Comparison of ENCODE assay signal across 1 cellular context in the genomic region with DNA sequence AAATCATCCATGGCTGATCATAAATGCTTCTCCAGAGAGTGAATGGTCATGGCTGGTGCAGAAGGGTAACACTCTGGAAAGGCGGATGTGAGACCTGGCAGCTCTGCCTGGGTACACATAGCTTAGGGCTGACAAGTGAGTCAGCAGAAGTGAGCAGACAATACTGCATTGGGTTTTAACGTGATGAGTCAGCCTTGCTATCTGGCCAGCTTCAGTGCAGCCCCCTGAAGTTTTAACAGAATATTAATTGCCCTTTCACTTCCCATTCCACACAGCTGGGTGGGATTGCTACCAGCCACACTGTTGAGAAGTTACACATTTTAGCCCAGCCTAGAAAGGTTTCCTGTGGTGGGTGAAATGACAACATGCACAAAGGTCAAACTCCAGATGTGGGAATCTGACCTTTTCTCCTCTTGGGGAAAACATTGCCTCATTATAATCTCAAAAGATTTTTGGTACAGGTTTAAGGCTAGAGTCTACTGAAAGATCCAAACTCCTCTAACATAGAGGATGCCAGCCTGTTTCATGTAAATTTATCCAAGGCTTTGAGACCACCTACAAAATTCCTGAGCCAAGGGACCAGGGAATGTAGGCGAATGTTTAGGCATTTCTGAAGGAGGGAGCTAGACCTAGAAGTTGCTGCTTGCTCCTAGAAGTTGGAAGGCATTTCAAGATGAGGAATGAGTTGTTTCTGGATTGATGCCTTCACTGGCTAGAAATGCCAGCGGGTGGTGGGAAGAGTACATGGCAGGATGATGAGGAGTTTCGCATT.
TF ChIP-seq lines count a peak whose summit lies in the region.

No MANE protein-coding gene starts in this region.

TF ChIP-seq in K562, 482 proteins besides CTCF, POLR2A, EP300 and RAD21 (continued from another document and continues in another):
- TF ChIP-seq, protein P1, sequence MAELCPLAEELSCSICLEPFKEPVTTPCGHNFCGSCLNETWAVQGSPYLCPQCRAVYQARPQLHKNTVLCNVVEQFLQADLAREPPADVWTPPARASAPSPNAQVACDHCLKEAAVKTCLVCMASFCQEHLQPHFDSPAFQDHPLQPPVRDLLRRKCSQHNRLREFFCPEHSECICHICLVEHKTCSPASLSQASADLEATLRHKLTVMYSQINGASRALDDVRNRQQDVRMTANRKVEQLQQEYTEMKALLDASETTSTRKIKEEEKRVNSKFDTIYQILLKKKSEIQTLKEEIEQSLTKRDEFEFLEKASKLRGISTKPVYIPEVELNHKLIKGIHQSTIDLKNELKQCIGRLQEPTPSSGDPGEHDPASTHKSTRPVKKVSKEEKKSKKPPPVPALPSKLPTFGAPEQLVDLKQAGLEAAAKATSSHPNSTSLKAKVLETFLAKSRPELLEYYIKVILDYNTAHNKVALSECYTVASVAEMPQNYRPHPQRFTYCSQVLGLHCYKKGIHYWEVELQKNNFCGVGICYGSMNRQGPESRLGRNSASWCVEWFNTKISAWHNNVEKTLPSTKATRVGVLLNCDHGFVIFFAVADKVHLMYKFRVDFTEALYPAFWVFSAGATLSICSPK (IDR thresholded peaks at IDR 0.05; ENCODE audit: borderline replicate concordance) = no peak
- TF ChIP-seq, protein P2, sequence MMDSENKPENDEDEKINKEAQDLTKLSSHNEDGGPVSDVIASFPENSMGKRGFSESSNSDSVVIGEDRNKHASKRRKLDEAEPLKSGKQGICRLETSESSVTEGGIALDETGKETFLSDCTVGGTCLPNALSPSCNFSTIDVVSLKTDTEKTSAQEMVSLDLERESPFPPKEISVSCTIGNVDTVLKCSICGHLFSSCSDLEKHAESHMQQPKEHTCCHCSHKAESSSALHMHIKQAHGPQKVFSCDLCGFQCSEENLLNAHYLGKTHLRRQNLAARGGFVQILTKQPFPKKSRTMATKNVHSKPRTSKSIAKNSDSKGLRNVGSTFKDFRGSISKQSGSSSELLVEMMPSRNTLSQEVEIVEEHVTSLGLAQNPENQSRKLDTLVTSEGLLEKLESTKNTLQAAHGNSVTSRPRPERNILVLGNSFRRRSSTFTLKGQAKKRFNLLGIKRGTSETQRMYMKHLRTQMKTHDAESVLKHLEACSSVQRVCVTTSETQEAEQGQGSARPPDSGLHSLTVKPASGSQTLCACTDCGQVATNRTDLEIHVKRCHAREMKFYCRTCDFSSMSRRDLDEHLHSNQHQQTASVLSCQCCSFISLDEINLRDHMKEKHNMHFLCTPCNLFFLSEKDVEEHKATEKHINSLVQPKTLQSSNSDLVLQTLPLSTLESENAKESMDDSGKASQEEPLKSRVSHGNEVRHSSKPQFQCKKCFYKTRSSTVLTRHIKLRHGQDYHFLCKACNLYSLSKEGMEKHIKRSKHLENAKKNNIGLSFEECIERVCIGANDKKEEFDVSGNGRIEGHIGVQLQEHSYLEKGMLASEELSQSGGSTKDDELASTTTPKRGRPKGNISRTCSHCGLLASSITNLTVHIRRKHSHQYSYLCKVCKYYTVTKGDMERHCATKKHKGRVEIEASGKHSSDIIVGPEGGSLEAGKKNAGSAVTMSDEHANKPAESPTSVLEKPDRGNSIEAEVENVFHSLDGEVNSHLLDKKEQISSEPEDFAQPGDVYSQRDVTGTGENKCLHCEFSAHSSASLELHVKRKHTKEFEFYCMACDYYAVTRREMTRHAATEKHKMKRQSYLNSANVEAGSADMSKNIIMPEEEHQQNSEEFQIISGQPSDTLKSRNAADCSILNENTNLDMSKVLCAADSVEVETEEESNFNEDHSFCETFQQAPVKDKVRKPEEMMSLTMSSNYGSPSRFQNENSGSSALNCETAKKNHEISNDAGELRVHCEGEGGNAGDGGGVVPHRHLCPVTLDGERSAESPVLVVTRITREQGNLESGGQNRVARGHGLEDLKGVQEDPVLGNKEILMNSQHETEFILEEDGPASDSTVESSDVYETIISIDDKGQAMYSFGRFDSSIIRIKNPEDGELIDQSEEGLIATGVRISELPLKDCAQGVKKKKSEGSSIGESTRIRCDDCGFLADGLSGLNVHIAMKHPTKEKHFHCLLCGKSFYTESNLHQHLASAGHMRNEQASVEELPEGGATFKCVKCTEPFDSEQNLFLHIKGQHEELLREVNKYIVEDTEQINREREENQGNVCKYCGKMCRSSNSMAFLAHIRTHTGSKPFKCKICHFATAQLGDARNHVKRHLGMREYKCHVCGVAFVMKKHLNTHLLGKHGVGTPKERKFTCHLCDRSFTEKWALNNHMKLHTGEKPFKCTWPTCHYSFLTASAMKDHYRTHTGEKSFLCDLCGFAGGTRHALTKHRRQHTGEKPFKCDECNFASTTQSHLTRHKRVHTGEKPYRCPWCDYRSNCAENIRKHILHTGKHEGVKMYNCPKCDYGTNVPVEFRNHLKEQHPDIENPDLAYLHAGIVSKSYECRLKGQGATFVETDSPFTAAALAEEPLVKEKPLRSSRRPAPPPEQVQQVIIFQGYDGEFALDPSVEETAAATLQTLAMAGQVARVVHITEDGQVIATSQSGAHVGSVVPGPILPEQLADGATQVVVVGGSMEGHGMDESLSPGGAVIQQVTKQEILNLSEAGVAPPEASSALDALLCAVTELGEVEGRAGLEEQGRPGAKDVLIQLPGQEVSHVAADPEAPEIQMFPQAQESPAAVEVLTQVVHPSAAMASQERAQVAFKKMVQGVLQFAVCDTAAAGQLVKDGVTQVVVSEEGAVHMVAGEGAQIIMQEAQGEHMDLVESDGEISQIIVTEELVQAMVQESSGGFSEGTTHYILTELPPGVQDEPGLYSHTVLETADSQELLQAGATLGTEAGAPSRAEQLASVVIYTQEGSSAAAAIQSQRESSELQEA (IDR thresholded peaks at IDR 0.05; ENCODE audit: low read depth) = no peak
- TF ChIP-seq NFIX (CRISPR knock-in tag; IDR thresholded peaks at IDR 0.05; ENCODE audit: low read depth) = no peak
- TF ChIP-seq TAF7 (tag; IDR thresholded peaks at IDR 0.05) = peak; percentile 80; the same call in 1 of the 2 replicates
- peak; percentile 32; the same call in 1 of the 2 replicates for TF ChIP-seq RBFOX2 (IDR thresholded peaks at IDR 0.05; ENCODE audit: low read depth, low read length)
- no peak for TF ChIP-seq SLC30A9 (CRISPR knock-in tag; IDR thresholded peaks at IDR 0.05)
- peak; percentile 83 for TF ChIP-seq TCF3 (CRISPR knock-in tag; IDR thresholded peaks at IDR 0.05)
- TF ChIP-seq, protein P3, sequence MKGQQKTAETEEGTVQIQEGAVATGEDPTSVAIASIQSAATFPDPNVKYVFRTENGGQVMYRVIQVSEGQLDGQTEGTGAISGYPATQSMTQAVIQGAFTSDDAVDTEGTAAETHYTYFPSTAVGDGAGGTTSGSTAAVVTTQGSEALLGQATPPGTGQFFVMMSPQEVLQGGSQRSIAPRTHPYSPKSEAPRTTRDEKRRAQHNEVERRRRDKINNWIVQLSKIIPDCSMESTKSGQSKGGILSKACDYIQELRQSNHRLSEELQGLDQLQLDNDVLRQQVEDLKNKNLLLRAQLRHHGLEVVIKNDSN (CRISPR knock-in tag; IDR thresholded peaks at IDR 0.05) = no peak
- TF ChIP-seq, protein P4, sequence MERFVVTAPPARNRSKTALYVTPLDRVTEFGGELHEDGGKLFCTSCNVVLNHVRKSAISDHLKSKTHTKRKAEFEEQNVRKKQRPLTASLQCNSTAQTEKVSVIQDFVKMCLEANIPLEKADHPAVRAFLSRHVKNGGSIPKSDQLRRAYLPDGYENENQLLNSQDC (CRISPR knock-in tag; IDR thresholded peaks at IDR 0.05) = no peak
- TF ChIP-seq THRAP3 (IDR thresholded peaks at IDR 0.05; ENCODE audit: borderline replicate concordance) = no peak
- TF ChIP-seq HDAC2 (IDR thresholded peaks at IDR 0.05) = peak; percentile 93
- TF ChIP-seq, protein P5, sequence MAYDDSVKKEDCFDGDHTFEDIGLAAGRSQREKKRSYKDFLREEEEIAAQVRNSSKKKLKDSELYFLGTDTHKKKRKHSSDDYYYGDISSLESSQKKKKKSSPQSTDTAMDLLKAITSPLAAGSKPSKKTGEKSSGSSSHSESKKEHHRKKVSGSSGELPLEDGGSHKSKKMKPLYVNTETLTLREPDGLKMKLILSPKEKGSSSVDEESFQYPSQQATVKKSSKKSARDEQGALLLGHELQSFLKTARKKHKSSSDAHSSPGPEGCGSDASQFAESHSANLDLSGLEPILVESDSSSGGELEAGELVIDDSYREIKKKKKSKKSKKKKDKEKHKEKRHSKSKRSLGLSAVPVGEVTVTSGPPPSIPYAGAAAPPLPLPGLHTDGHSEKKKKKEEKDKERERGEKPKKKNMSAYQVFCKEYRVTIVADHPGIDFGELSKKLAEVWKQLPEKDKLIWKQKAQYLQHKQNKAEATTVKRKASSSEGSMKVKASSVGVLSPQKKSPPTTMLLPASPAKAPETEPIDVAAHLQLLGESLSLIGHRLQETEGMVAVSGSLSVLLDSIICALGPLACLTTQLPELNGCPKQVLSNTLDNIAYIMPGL (CRISPR knock-in tag; IDR thresholded peaks at IDR 0.05) = no peak
- TF ChIP-seq TAF1 (IDR thresholded peaks at IDR 0.05; ENCODE audit: control insufficient read depth, extremely low read depth, insufficient read depth, low read length, severe bottlenecking) = peak; percentile 79
- TF ChIP-seq, protein P6, sequence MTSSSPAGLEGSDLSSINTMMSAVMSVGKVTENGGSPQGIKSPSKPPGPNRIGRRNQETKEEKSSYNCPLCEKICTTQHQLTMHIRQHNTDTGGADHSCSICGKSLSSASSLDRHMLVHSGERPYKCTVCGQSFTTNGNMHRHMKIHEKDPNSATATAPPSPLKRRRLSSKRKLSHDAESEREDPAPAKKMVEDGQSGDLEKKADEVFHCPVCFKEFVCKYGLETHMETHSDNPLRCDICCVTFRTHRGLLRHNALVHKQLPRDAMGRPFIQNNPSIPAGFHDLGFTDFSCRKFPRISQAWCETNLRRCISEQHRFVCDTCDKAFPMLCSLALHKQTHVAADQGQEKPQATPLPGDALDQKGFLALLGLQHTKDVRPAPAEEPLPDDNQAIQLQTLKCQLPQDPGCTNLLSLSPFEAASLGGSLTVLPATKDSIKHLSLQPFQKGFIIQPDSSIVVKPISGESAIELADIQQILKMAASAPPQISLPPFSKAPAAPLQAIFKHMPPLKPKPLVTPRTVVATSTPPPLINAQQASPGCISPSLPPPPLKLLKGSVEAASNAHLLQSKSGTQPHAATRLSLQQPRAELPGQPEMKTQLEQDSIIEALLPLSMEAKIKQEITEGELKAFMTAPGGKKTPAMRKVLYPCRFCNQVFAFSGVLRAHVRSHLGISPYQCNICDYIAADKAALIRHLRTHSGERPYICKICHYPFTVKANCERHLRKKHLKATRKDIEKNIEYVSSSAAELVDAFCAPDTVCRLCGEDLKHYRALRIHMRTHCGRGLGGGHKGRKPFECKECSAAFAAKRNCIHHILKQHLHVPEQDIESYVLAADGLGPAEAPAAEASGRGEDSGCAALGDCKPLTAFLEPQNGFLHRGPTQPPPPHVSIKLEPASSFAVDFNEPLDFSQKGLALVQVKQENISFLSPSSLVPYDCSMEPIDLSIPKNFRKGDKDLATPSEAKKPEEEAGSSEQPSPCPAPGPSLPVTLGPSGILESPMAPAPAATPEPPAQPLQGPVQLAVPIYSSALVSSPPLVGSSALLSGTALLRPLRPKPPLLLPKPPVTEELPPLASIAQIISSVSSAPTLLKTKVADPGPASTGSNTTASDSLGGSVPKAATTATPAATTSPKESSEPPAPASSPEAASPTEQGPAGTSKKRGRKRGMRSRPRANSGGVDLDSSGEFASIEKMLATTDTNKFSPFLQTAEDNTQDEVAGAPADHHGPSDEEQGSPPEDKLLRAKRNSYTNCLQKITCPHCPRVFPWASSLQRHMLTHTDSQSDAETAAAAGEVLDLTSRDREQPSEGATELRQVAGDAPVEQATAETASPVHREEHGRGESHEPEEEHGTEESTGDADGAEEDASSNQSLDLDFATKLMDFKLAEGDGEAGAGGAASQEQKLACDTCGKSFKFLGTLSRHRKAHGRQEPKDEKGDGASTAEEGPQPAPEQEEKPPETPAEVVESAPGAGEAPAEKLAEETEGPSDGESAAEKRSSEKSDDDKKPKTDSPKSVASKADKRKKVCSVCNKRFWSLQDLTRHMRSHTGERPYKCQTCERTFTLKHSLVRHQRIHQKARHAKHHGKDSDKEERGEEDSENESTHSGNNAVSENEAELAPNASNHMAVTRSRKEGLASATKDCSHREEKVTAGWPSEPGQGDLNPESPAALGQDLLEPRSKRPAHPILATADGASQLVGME (CRISPR knock-in tag; IDR thresholded peaks at IDR 0.05) = no peak
- TF ChIP-seq PCBP1 (IDR thresholded peaks at IDR 0.05; ENCODE audit: low read depth, low read length, poor library complexity, severe bottlenecking) = no peak
- TF ChIP-seq, protein P7, sequence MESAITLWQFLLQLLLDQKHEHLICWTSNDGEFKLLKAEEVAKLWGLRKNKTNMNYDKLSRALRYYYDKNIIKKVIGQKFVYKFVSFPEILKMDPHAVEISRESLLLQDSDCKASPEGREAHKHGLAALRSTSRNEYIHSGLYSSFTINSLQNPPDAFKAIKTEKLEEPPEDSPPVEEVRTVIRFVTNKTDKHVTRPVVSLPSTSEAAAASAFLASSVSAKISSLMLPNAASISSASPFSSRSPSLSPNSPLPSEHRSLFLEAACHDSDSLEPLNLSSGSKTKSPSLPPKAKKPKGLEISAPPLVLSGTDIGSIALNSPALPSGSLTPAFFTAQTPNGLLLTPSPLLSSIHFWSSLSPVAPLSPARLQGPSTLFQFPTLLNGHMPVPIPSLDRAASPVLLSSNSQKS (CRISPR knock-in tag; IDR thresholded peaks at IDR 0.05) = no peak
- TF ChIP-seq RNF2 (IDR thresholded peaks at IDR 0.05) = peak; percentile 62; the same call in 1 of the 2 replicates
- TF ChIP-seq YY1 (IDR thresholded peaks at IDR 0.05; ENCODE audit: borderline replicate concordance in 1 of 3, control insufficient read depth in 1 of 3, extremely low read depth in 1 of 3, insufficient read depth in 3 of 3, insufficient read length in 1 of 3, insufficient replicate concordance in 2 of 3, low read depth in 1 of 3, low read length in 2 of 3) = no peak
- TF ChIP-seq, protein P8, sequence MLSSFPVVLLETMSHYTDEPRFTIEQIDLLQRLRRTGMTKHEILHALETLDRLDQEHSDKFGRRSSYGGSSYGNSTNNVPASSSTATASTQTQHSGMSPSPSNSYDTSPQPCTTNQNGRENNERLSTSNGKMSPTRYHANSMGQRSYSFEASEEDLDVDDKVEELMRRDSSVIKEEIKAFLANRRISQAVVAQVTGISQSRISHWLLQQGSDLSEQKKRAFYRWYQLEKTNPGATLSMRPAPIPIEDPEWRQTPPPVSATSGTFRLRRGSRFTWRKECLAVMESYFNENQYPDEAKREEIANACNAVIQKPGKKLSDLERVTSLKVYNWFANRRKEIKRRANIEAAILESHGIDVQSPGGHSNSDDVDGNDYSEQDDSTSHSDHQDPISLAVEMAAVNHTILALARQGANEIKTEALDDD (IDR thresholded peaks at IDR 0.05) = peak; percentile 72; the same call in 1 of the 2 replicates
- TF ChIP-seq ZNF780A (CRISPR knock-in tag; IDR thresholded peaks at IDR 0.05) = no peak
- TF ChIP-seq HMG20B (CRISPR knock-in tag; IDR thresholded peaks at IDR 0.05) = no peak
- TF ChIP-seq NCOR1 (IDR thresholded peaks at IDR 0.05) = peak; percentile 79
- TF ChIP-seq ERF (CRISPR knock-in tag; IDR thresholded peaks at IDR 0.05) = no peak
- TF ChIP-seq KLF10 (CRISPR knock-in tag; IDR thresholded peaks at IDR 0.05) = no peak
- TF ChIP-seq KLF16 (IDR thresholded peaks at IDR 0.05) = peak; percentile 66; the same call in 1 of the 2 replicates
- TF ChIP-seq BDP1 (IDR thresholded peaks at IDR 0.05; ENCODE audit: insufficient read depth, insufficient read length) = no peak
- no peak for TF ChIP-seq NCOA4 (IDR thresholded peaks at IDR 0.05; ENCODE audit: partially characterized antibody)
- no peak for TF ChIP-seq U2AF2 (optimal IDR thresholded peaks at IDR 0.05; ENCODE audit: low read depth, low read length)
- no peak for TF ChIP-seq RBM39 (optimal IDR thresholded peaks at IDR 0.05; ENCODE audit: low read depth, low read length)
- TF ChIP-seq RFX7 (CRISPR knock-in tag; IDR thresholded peaks at IDR 0.05) = no peak
- no peak for TF ChIP-seq PURB (CRISPR knock-in tag; IDR thresholded peaks at IDR 0.05; ENCODE audit: low read depth)
- TF ChIP-seq NFE2L1 (tag; IDR thresholded peaks at IDR 0.05; ENCODE audit: borderline replicate concordance, low read depth) = peak; percentile 76
- no peak for TF ChIP-seq CBX8 (IDR thresholded peaks at IDR 0.05; ENCODE audit: borderline replicate concordance, extremely low read depth, low read depth, low read length, poor library complexity, severe bottlenecking)
- no peak for TF ChIP-seq FOXA1 (IDR thresholded peaks at IDR 0.05; ENCODE audit: borderline replicate concordance)
- no peak for TF ChIP-seq COPS2 (conservative IDR thresholded peaks at IDR 0.05)
- no peak for TF ChIP-seq ZEB2 (IDR thresholded peaks at IDR 0.05)
